1 cellular context compared by ENCODE assay signal in genomic region chr17:57413848-57414651, GRCh38.
TF ChIP-seq lines count a peak whose summit lies in the region.

No MANE protein-coding gene starts in this region.

TF ChIP-seq in HepG2, 621 proteins besides CTCF, POLR2A, EP300 and RAD21 (continued from another document and continues in another):
- TF ChIP-seq ZNF703 (CRISPR knock-in tag; IDR thresholded peaks at IDR 0.05; ENCODE audit: borderline replicate concordance) (no peak), SOX6 (IDR thresholded peaks at IDR 0.05) (no peak), SOX6 (CRISPR knock-in tag; IDR thresholded peaks at IDR 0.05) (peak; percentile 97), MAZ (IDR thresholded peaks at IDR 0.05; ENCODE audit: borderline replicate concordance, low read depth, low read length) (no peak; the same call in 1 of the 2 replicates), MAZ (CRISPR knock-in tag; IDR thresholded peaks at IDR 0.05; ENCODE audit: low read depth) (peak; percentile 58; the same call in 1 of the 2 replicates), ARID5B (CRISPR knock-in tag; IDR thresholded peaks at IDR 0.05) (peak; percentile 99), DNMT1 (CRISPR knock-in tag; IDR thresholded peaks at IDR 0.05) (no peak), MED13 (CRISPR knock-in tag; IDR thresholded peaks at IDR 0.05) (peak; percentile 93), ZBED4 (CRISPR knock-in tag; IDR thresholded peaks at IDR 0.05; ENCODE audit: borderline replicate concordance) (peak; percentile 69; the same call in 1 of the 2 replicates), GPBP1L1 (CRISPR knock-in tag; IDR thresholded peaks at IDR 0.05) (no peak), EZH2 (conservative IDR thresholded peaks at IDR 0.05; ENCODE audit: low read depth, low read length) (no peak), ZNF768 (CRISPR knock-in tag; IDR thresholded peaks at IDR 0.05) (no peak), ZFP36L2 (CRISPR knock-in tag; IDR thresholded peaks at IDR 0.05) (no peak), BRCA1 (CRISPR knock-in tag; IDR thresholded peaks at IDR 0.05) (no peak), CBFB (CRISPR knock-in tag; IDR thresholded peaks at IDR 0.05) (peak; percentile 66; the same call in 1 of the 2 replicates), ZNF20 (CRISPR knock-in tag; IDR thresholded peaks at IDR 0.05) (no peak), ZNF572 (CRISPR knock-in tag; IDR thresholded peaks at IDR 0.05) (no peak), ZNF816 (CRISPR knock-in tag; IDR thresholded peaks at IDR 0.05; ENCODE audit: borderline replicate concordance) (no peak), ZNF598 (CRISPR knock-in tag; IDR thresholded peaks at IDR 0.05; ENCODE audit: borderline replicate concordance) (0 out of 2 replicates have a peak, but pooled peaks have one; percentile 41), ZSCAN5A (CRISPR knock-in tag; IDR thresholded peaks at IDR 0.05; ENCODE audit: borderline replicate concordance) (peak; percentile 93; the same call in 1 of the 2 replicates), PREB (CRISPR knock-in tag; IDR thresholded peaks at IDR 0.05) (no peak), KDM2A (CRISPR knock-in tag; IDR thresholded peaks at IDR 0.05; ENCODE audit: borderline replicate concordance, low read depth) (peak; percentile 88), ZNF589 (CRISPR knock-in tag; conservative IDR thresholded peaks at IDR 0.05) (no peak; the same call in 1 of the 2 replicates), TFE3 (CRISPR knock-in tag; IDR thresholded peaks at IDR 0.05) (peak; percentile 80), MTF1 (CRISPR knock-in tag; IDR thresholded peaks at IDR 0.05) (no peak), ZNF446 (CRISPR knock-in tag; IDR thresholded peaks at IDR 0.05) (peak; percentile 25; the same call in 1 of the 2 replicates), ZNF326 (CRISPR knock-in tag; IDR thresholded peaks at IDR 0.05; ENCODE audit: borderline replicate concordance) (no peak), SRY (CRISPR knock-in tag; IDR thresholded peaks at IDR 0.05) (no peak), SP4 (CRISPR knock-in tag; IDR thresholded peaks at IDR 0.05) (no peak), DMAP1 (CRISPR knock-in tag; IDR thresholded peaks at IDR 0.05) (peak; percentile 78; the same call in 1 of the 2 replicates), MEF2D (CRISPR knock-in tag; IDR thresholded peaks at IDR 0.05) (peak; percentile 90), ZBTB33 (CRISPR knock-in tag; IDR thresholded peaks at IDR 0.05) (peak; percentile 80; the same call in 1 of the 2 replicates), ZNF251 (CRISPR knock-in tag; IDR thresholded peaks at IDR 0.05) (0 out of 2 replicates have a peak, but pooled peaks have one; percentile 22), NFAT5 (CRISPR knock-in tag; IDR thresholded peaks at IDR 0.05) (no peak), NR2C2 (CRISPR knock-in tag; IDR thresholded peaks at IDR 0.05; ENCODE audit: borderline replicate concordance) (peak; percentile 82), THYN1 (CRISPR knock-in tag; IDR thresholded peaks at IDR 0.05; ENCODE audit: borderline replicate concordance, low read depth) (0 out of 2 replicates have a peak, but pooled peaks have one; percentile 68), TFDP2 (CRISPR knock-in tag; IDR thresholded peaks at IDR 0.05) (peak; percentile 64; the same call in 1 of the 2 replicates), JUND (CRISPR knock-in tag; IDR thresholded peaks at IDR 0.05) (no peak)
